In the genomic region with DNA sequence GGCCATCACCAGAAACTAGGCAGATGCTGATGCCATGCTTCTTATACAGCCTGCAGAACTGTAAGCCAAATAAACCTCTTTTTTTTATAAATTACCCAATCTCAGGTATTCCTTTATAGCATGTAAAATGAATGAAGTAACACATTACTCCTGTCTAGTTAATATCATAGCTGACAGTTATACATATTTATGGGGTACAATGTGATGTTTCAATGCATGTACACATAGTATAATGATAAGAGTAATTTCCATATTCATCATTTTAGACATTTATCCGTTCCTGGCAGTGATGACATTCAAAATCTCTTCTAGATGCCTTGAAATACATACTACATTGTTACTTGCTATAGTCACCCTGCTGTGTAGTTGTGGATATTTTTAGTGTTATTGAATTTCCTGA, we compare ENCODE assay signal across 29 cellular contexts.
"Had no signal": no experiment of that assay in that cellular context is flagged by ENCODE, and none has a peak within 500 bp of the region (broad histone marks: within the 10 kb centered on the region; RNA-seq: fewer than 3 reads in every experiment).

No MANE protein-coding gene starts in this region.

- H3K4me3 ChIP-seq: stomach, suprapubic skin, testis, thoracic aorta, thyroid gland, tibial artery, tibial nerve, transverse colon, upper lobe of left lung, upper lobe of right lung, uterus, vagina had no signal

- H3K9me3 ChIP-seq: stomach, suprapubic skin, testis, thoracic aorta, thyroid gland, tibial artery, transverse colon, upper lobe of left lung, upper lobe of right lung, uterus, vagina had no signal

- ATAC-seq: stimulated activated effector memory CD8-positive, alpha-beta T cell treated with anti-CD3 and anti-CD28 coated beads, Interleukin-12 subunit alpha, Interleukin-12 subunit beta, amount 100 ng/mL, for 72 hours; stimulated activated memory B cell treated with anti-CD40 and anti-IgM and Interleukin-4, amounts not matched to agents 10 μg/mL and 1 μg/mL and 100 μg/mL, for 72 hours; stimulated activated naive B cell treated with anti-CD40 and anti-IgM and Interleukin-4, amounts not matched to agents 10 μg/mL and 1 μg/mL and 100 μg/mL, for 72 hours; stimulated activated naive CD8-positive, alpha-beta T cell treated with anti-CD3 and anti-CD28 coated beads, Interleukin-15, amount 100 ng/mL, for 72 hours; stimulated activated naive CD8-positive, alpha-beta T cell treated with anti-CD3 and anti-CD28 coated beads, Interleukin-15, Interleukin-2, amounts not matched to agents 100 U/mL and 50 U/mL, for 24 hours; upper lobe of right lung had no signal

- H3K27ac ChIP-seq: stomach, suprapubic skin, testis, thoracic aorta, thyroid gland, tibial artery, tibial nerve, transverse colon, upper lobe of left lung, upper lobe of right lung, uterus, vagina had no signal

- H3K27me3 Mint-ChIP-seq: stimulated activated memory B cell treated with anti-CD40 and anti-IgM and Interleukin-4, amounts not matched to agents 10 μg/mL and 1 μg/mL and 100 μg/mL, for 72 hours; stimulated activated naive B cell treated with anti-CD40 and anti-IgM and Interleukin-4, amounts not matched to agents 10 μg/mL and 1 μg/mL and 100 μg/mL, for 72 hours; stimulated activated naive CD8-positive, alpha-beta T cell treated with anti-CD3 and anti-CD28 coated beads, Interleukin-15, Interleukin-2, amounts not matched to agents 100 ng/mL and 50 ng/mL, for 24 hours had no signal

- H3K9me3 Mint-ChIP-seq: stimulated activated effector memory CD8-positive, alpha-beta T cell treated with anti-CD3 and anti-CD28 coated beads, Interleukin-12 subunit alpha, Interleukin-12 subunit beta, amount 100 ng/mL, for 72 hours; type B pancreatic cell had no signal

- H3K4me3 Mint-ChIP-seq: stimulated activated effector memory CD8-positive, alpha-beta T cell treated with anti-CD3 and anti-CD28 coated beads, Interleukin-12 subunit alpha, Interleukin-12 subunit beta, amount 100 ng/mL, for 72 hours; stimulated activated memory B cell treated with anti-CD40 and anti-IgM and Interleukin-4, amounts not matched to agents 10 μg/mL and 1 μg/mL and 100 μg/mL, for 72 hours; stimulated activated naive B cell treated with anti-CD40 and anti-IgM and Interleukin-4, amounts not matched to agents 10 μg/mL and 1 μg/mL and 100 μg/mL, for 72 hours; stimulated activated naive CD8-positive, alpha-beta T cell treated with anti-CD3 and anti-CD28 coated beads, Interleukin-15, amount 100 ng/mL, for 72 hours; stimulated activated naive CD8-positive, alpha-beta T cell treated with anti-CD3 and anti-CD28 coated beads, Interleukin-15, Interleukin-2, amounts not matched to agents 100 ng/mL and 50 ng/mL, for 24 hours; type B pancreatic cell had no signal

- H3K36me3 Mint-ChIP-seq: stimulated activated effector memory CD8-positive, alpha-beta T cell treated with anti-CD3 and anti-CD28 coated beads, Interleukin-12 subunit alpha, Interleukin-12 subunit beta, amount 100 ng/mL, for 72 hours; stimulated activated memory B cell treated with anti-CD40 and anti-IgM and Interleukin-4, amounts not matched to agents 10 μg/mL and 1 μg/mL and 100 μg/mL, for 72 hours; type B pancreatic cell had no signal

- DNase-seq: stimulated activated CD4-positive, alpha-beta T cell treated with anti-CD3 and anti-CD28 coated beads, Interleukin-2, amount 100 ng/mL, for 48 hours; stimulated activated CD4-positive, alpha-beta T cell treated with anti-CD3 and anti-CD28 coated beads, Interleukin-4, amount 100 ng/mL, for 1 hour; stimulated activated CD4-positive, alpha-beta T cell treated with anti-CD3 and anti-CD28 coated beads, Interleukin-4, amount 100 ng/mL, for 24 hours; stimulated activated CD4-positive, alpha-beta T cell treated with anti-CD3 and anti-CD28 coated beads, Interleukin-4, amount 100 ng/mL, for 4 hours; stimulated activated CD8-positive, alpha-beta memory T cell treated with anti-CD3 and anti-CD28 coated beads, Interleukin-4, amount 100 ng/mL, for 48 hours; stimulated activated naive B cell treated with anti-CD40 and anti-IgM and Interleukin-4, amounts not matched to agents 10 μg/mL and 1 μg/mL and 100 μg/mL, for 72 hours; stimulated activated naive CD4-positive, alpha-beta T cell; stimulated activated naive CD4-positive, alpha-beta T cell treated with Interleukin-2 at 50 U/mL for 16 hours; stimulated activated naive CD8-positive, alpha-beta T cell treated with anti-CD3 and anti-CD28 coated beads, Interleukin-15, amount 100 ng/mL, for 72 hours; stimulated activated naive CD8-positive, alpha-beta T cell treated with anti-CD3 and anti-CD28 coated beads, Interleukin-15, Interleukin-2, amounts not matched to agents 100 U/mL and 50 U/mL, for 24 hours; stomach; substantia nigra; testis; thyroid gland; tibial artery; transverse colon; trophoblast cell; upper lobe of left lung; upper lobe of right lung; uterus had no signal

- H3K27ac Mint-ChIP-seq: stimulated activated effector memory CD8-positive, alpha-beta T cell treated with anti-CD3 and anti-CD28 coated beads, Interleukin-12 subunit alpha, Interleukin-12 subunit beta, amount 100 ng/mL, for 72 hours; stimulated activated memory B cell treated with anti-CD40 and anti-IgM and Interleukin-4, amounts not matched to agents 10 μg/mL and 1 μg/mL and 100 μg/mL, for 72 hours; stimulated activated naive B cell treated with anti-CD40 and anti-IgM and Interleukin-4, amounts not matched to agents 10 μg/mL and 1 μg/mL and 100 μg/mL, for 72 hours; stimulated activated naive CD8-positive, alpha-beta T cell treated with anti-CD3 and anti-CD28 coated beads, Interleukin-15, amount 100 ng/mL, for 72 hours; stimulated activated naive CD8-positive, alpha-beta T cell treated with anti-CD3 and anti-CD28 coated beads, Interleukin-15, Interleukin-2, amounts not matched to agents 100 ng/mL and 50 ng/mL, for 24 hours; type B pancreatic cell had no signal

- H3K4me1 ChIP-seq: stomach, suprapubic skin, testis, thyroid gland, tibial artery, tibial nerve, transverse colon, upper lobe of left lung, upper lobe of right lung, uterus, vagina had no signal

- H3K4me1 Mint-ChIP-seq: stimulated activated effector memory CD8-positive, alpha-beta T cell treated with anti-CD3 and anti-CD28 coated beads, Interleukin-12 subunit alpha, Interleukin-12 subunit beta, amount 100 ng/mL, for 72 hours; stimulated activated memory B cell treated with anti-CD40 and anti-IgM and Interleukin-4, amounts not matched to agents 10 μg/mL and 1 μg/mL and 100 μg/mL, for 72 hours; stimulated activated naive B cell treated with anti-CD40 and anti-IgM and Interleukin-4, amounts not matched to agents 10 μg/mL and 1 μg/mL and 100 μg/mL, for 72 hours; stimulated activated naive CD8-positive, alpha-beta T cell treated with anti-CD3 and anti-CD28 coated beads, Interleukin-15, amount 100 ng/mL, for 72 hours had no signal

- FAIRE-seq: urothelium cell line had no signal

- H3K36me3 ChIP-seq: stomach, suprapubic skin, thoracic aorta, thyroid gland, tibial artery, tibial nerve, transverse colon, upper lobe of left lung, upper lobe of right lung, uterus, vagina had no signal

- H3K27me3 ChIP-seq: testis, thyroid gland, tibial artery, tibial nerve, transverse colon, upper lobe of left lung, upper lobe of right lung, uterus, vagina had no signal
